15 cellular contexts compared by ENCODE assay signal in the genomic region with DNA sequence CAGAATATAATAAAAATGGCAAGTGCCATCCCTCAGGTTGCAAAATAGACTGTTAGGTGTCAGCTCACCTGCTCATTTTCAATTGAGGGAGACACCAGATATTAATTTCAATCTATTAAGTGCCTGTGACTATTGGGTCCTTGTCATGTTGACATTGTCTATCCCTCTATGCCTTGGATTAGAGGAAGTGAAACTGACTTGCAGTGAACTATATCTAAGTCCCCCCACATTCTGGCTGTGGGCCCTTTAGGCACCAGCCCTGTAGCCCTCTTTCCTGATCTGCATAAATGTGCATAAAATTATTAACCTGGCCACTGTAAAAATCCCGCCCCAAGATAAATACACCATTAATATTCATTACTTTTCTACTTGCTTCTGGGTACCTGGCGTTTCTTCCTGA.
DNase-seq lines count a peak whose midpoint lies in the region; ATAC-seq lines count a peak whose summit lies in the region.
"Had no signal": no experiment of that assay in that cellular context is flagged by ENCODE, and none has a peak within 500 bp of the region (broad histone marks: within the 10 kb centered on the region; RNA-seq: fewer than 3 reads in every experiment).

No MANE protein-coding gene starts in this region.

- H3K27me3 Mint-ChIP-seq in CD4-positive, alpha-beta memory T cell = peaks cover 2 to 3% of the 10 kb centered on the region in 2 donors

- H3K27ac ChIP-seq in CD4-positive, alpha-beta memory T cell (ENCODE audit: low read depth, low read length) = no peak overlapping the region

- CTCF ChIA-PET in CD4-positive, alpha-beta memory T cell (lab: Charles Lee; ENCODE audit: partially characterized antibody) = no interaction called here

- H3K36me3 ChIP-seq in CD4-positive, alpha-beta memory T cell (ENCODE audit: insufficient read depth, low read length) = no peaks in the 10 kb centered on the region

- no peak for DNase-seq in sciatic nerve (ENCODE audit: low spot score)
- DNase-seq in activated naive CD4-positive, alpha-beta T cell treated with Interleukin-2 at 50 U/mL for 16 hours = no peak
- DNase-seq in effector CD8-positive, alpha-beta T cell (lab: John Stamatoyannopoulos, UW) = no peak
- DNase-seq in CD4-positive, alpha-beta memory T cell = no peak
- DNase-seq in activated CD4-positive, alpha-beta T cell treated with anti-CD3 and anti-CD28 coated beads for 4 hours = no peak
- DNase-seq: activated CD4-positive, alpha-beta T cell treated with anti-CD3 and anti-CD28 coated beads for 48 hours; activated effector memory CD4-positive, alpha-beta T cell treated with anti-CD3 and anti-CD28 coated beads, Interleukin-2, amount 50 U/mL, for 16 hours; central memory CD4-positive, alpha-beta T cell; NCI-H1436; NCI-H748 treated with DMSO at 0.1 percent for 48 hours; retina; substantia nigra had no signal

- H3K4me3 ChIP-seq in CD4-positive, alpha-beta memory T cell (ENCODE audit: low read length in 2 of 2) = no peak overlapping the region

- H3K27me3 ChIP-seq in CD4-positive, alpha-beta memory T cell (ENCODE audit: insufficient read depth, low read length) = no peaks in the 10 kb centered on the region

- no peaks in the 10 kb centered on the region for H3K36me3 Mint-ChIP-seq in CD4-positive, alpha-beta memory T cell

- H3K27ac Mint-ChIP-seq in CD4-positive, alpha-beta memory T cell = no peak overlapping the region

- peaks cover 2 to 4% (median 4%) of the 10 kb centered on the region in 4 donors for H3K4me1 Mint-ChIP-seq in CD4-positive, alpha-beta memory T cell

- H3K9me3 ChIP-seq in CD4-positive, alpha-beta memory T cell (ENCODE audit: control insufficient read depth in 1 of 2, low read length in 2 of 2) = no peaks in the 10 kb centered on the region

- POLR2A ChIA-PET in CD4-positive, alpha-beta memory T cell (lab: Charles Lee; ENCODE audit: partially characterized antibody) = no interaction called here

- intact Hi-C loops in sciatic nerve (cut with DNase I) = no loop called here
- intact Hi-C loops in CD4-positive, alpha-beta memory T cell (cut with micrococcal nuclease) = no loop called here

- no peak overlapping the region for H3K4me3 Mint-ChIP-seq in CD4-positive, alpha-beta memory T cell

- H3K4me1 ChIP-seq in CD4-positive, alpha-beta memory T cell (ENCODE audit: insufficient read depth, low read length) = peaks cover 1% of the 10 kb centered on the region

- peaks cover 0 to 5% (median 0%) of the 10 kb centered on the region in 8 donors for H3K9me3 Mint-ChIP-seq in CD4-positive, alpha-beta memory T cell

- ATAC-seq in GM19328 (IDR thresholded peaks at IDR 0.05; ENCODE audit: unreplicated experiment) = peak; percentile 77
- ATAC-seq in HG02642 (IDR thresholded peaks at IDR 0.05; ENCODE audit: poor library complexity, unreplicated experiment) = peak; percentile 75
- ATAC-seq in HG03469 (IDR thresholded peaks at IDR 0.05; ENCODE audit: unreplicated experiment) = peak; percentile 97
- ATAC-seq in sciatic nerve = peak; percentile 28

Comparison
In these comparisons a context has a peak if more than half of its experiments do, and no peak if none do; other contexts are left out.
1. ATAC-seq: peak in every context shown above with its lines; median percentile 97 in HG03469; 77 in GM19328; 75 in HG02642; 28 in sciatic nerve.